8 cellular contexts compared by ENCODE assay signal in genomic region chr15:59656935-59657634, GRCh38. TPM values are rescaled to one million over a fixed set of nuclear protein-coding genes. Genes with fewer than 3 reads are reported as not detected.
DNase-seq lines count a peak whose midpoint lies in the region; ATAC-seq, FAIRE-seq and TF ChIP-seq lines count a peak whose summit lies in the region.

Gene GTF2A2, minus strand, starts transcription at chr15:59657515. Its CDS starts 5,238 bp downstream, at chr15:59652277.

- peaks cover 24 to 49% of the 10 kb centered on the region in 2 experiments for H3K79me2 ChIP-seq in H1 (ENCODE audit: control insufficient read depth in 1 of 2, insufficient read depth in 2 of 2, low read length in 2 of 2)

- no peak for FAIRE-seq in H1 (lab: Jason Lieb, UNC)

- TF ChIP-seq EP300 in H1 (IDR thresholded peaks at IDR 0.05; ENCODE audit: borderline replicate concordance in 1 of 2, low read depth in 2 of 2, low read length in 2 of 2), result no peak

- peak within 1 kb of the TSS; percentile 71; the same call in 1 of the 2 replicates for H2BK5ac ChIP-seq in H1 (ENCODE audit: low read depth, low read length)

- no peak within 1 kb of the TSS for H4K91ac ChIP-seq in H1 (replicated peaks; ENCODE audit: insufficient read length, low read length)

- no peak within 1 kb of the TSS for H3K4ac ChIP-seq in H1 (replicated peaks; ENCODE audit: insufficient read length, low read depth, low read length)

- peak within 1 kb of the TSS; percentile 64 to 66 for H3K4me2 ChIP-seq in H1 (ENCODE audit: insufficient read depth in 1 of 2, low read depth in 2 of 2, low read length in 2 of 2)

- peak within 1 kb of the TSS; percentile 48 for H4K5ac ChIP-seq in H1 (ENCODE audit: insufficient read length, low read depth, low read length)

- H2AK5ac ChIP-seq in H1 (ENCODE audit: low read depth, low read length), result no peak within 1 kb of the TSS

- no peak for TF ChIP-seq CTCF in H1 (IDR thresholded peaks at IDR 0.05; ENCODE audit: control extremely low read depth in 1 of 3, insufficient read depth in 1 of 3, low read depth in 1 of 3, low read length in 3 of 3)

- no peak within 1 kb of the TSS for H2BK12ac ChIP-seq in H1 (ENCODE audit: low read depth, low read length)

- no peak within 1 kb of the TSS for H2AFZ ChIP-seq in H1 (ENCODE audit: low read length)

- DNase-seq in COR-L47 (lab: John Stamatoyannopoulos, UW) (peak; percentile 87), HUDEP-2 (lab: John Stamatoyannopoulos, UW; ENCODE audit: unreplicated experiment in 76 of 76) (peak; percentile 8 to 96 (median 90)), NOMO-1 treated with dmso at 0.1 percent for 144 hours (lab: John Stamatoyannopoulos, UW; ENCODE audit: unreplicated experiment) (peak; percentile 96), H1 (ENCODE audit: low read depth in 1 of 2, low spot score in 2 of 2) (peak; percentile 84 to 93), medulla oblongata (ENCODE audit: extremely low spot score) (peak; percentile 97)
- peak; percentile 85 to 92 (median 91) for DNase-seq in activated CD8-positive, alpha-beta memory T cell treated with anti-CD3 and anti-CD28 coated beads for 48 hours (ENCODE audit: low read depth in 2 of 3, low spot score in 2 of 3)
- peak; percentile 86 to 92 (median 89) for DNase-seq in stimulated activated CD4-positive, alpha-beta T cell treated with anti-CD3 and anti-CD28 coated beads, TNF-alpha, amount 100 ng/mL, for 48 hours (ENCODE audit: low read depth in 3 of 3)

- no peak within 1 kb of the TSS for H3K23ac ChIP-seq in H1 (ENCODE audit: insufficient read length)

- peak within 1 kb of the TSS; percentile 66 to 91 (median 84) for H3K9ac ChIP-seq in H1 (replicated peaks in 1 of 4; ENCODE audit: extremely low read depth in 1 of 4, low read depth in 3 of 4, low read length in 3 of 4)

- no peak within 1 kb of the TSS for H2BK120ac ChIP-seq in H1 (replicated peaks; ENCODE audit: low read depth, low read length)

- H3K4me3 ChIP-seq in H1 (ENCODE audit: extremely low read depth in 1 of 4, insufficient read depth in 2 of 4, low read depth in 3 of 4, low read length in 4 of 4), result peak within 1 kb of the TSS; percentile 84 to 95 (median 90)

- peaks cover 0 to 7% (median 0%) of the 10 kb centered on the region in 4 experiments; a peak in 1 of 7 replicates for H3K4me1 ChIP-seq in H1 (replicated peaks in 1 of 4; ENCODE audit: control insufficient read depth in 3 of 4, insufficient read depth in 4 of 4, low read length in 3 of 4)

- H3K14ac ChIP-seq in H1 (ENCODE audit: insufficient read length), result peak within 1 kb of the TSS; percentile 22

- H3K27me3 ChIP-seq in H1 (replicated peaks in 1 of 4; ENCODE audit: control insufficient read depth in 3 of 4, extremely low read depth in 1 of 4, insufficient read depth in 3 of 4, low read length in 3 of 4), result no peaks in the 10 kb centered on the region

- H4K8ac ChIP-seq in H1 (ENCODE audit: extremely low read depth, insufficient read depth, low read length), result peak within 1 kb of the TSS; percentile 92; the same call in 1 of the 2 replicates

- peaks cover 17% of the 10 kb centered on the region for H3K79me1 ChIP-seq in H1 (ENCODE audit: low read depth, low read length)

- WGBS in H1 (ENCODE audit: extremely low coverage in 1 of 2, insufficient coverage in 1 of 2, insufficient read length in 1 of 2, insufficient replicate concordance in 2 of 2, low coverage in 1 of 2, low lambda C conversion rate in 2 of 2, missing lambda C conversion rate in 1 of 2), 2 experiments, result 2% methylated on average over 40 of the region's 58 CpGs; no CpG with 5 or more reads in 1 of the 2 experiments

- CTCF ChIA-PET in H1 (lab: Charles Lee; ENCODE audit: partially characterized antibody), result interaction anchor here (0.9 to 1.2 kb wide), 3 partner anchors 8 to 124 kb away, joined by 3 to 10 read pairs (median 4); no protein-coding TSS in a partner anchor

- H4K20me1 ChIP-seq in H1 (replicated peaks in 1 of 2; ENCODE audit: control insufficient read depth in 1 of 2, insufficient read depth in 2 of 2, low read length in 2 of 2), result peaks cover 2 to 3% of the 10 kb centered on the region in 2 experiments

- H2BK20ac ChIP-seq in H1 (ENCODE audit: low read length), result no peak within 1 kb of the TSS

- ATAC-seq in GM21390 (IDR thresholded peaks at IDR 0.05; ENCODE audit: unreplicated experiment), result peak; percentile 98

- peak within 1 kb of the TSS; percentile 41 for H3K27ac ChIP-seq in H1 (ENCODE audit: low read depth, low read length)

- POLR2A ChIA-PET in H1 (lab: Charles Lee; ENCODE audit: partially characterized antibody), result interaction anchor here (0.7 to 1.8 kb wide), 10 partner anchors 11 to 331 kb away, joined by 3 to 9 read pairs (median 4); partner anchors contain the start of gene BNIP2

- peak within 1 kb of the TSS; percentile 71; the same call in 1 of the 2 replicates for H3K18ac ChIP-seq in H1 (ENCODE audit: extremely low read depth, low read length)

- H2BK15ac ChIP-seq in H1 (ENCODE audit: low read length), result no peak within 1 kb of the TSS

- peaks cover 5% of the 10 kb centered on the region for H3K23me2 ChIP-seq in H1 (ENCODE audit: low read depth, low read length)

- peak; percentile 46 to 86 for TF ChIP-seq POLR2A in H1 (IDR thresholded peaks at IDR 0.05; ENCODE audit: control extremely low read depth in 1 of 2, low read depth in 2 of 2, low read length in 2 of 2)

- H3K56ac ChIP-seq in H1 (replicated peaks; ENCODE audit: insufficient read length, low read depth, low read length), result no peak within 1 kb of the TSS

- H3K9me3 ChIP-seq in H1 (ENCODE audit: insufficient read depth in 2 of 2, low read depth in 1 of 2, low read length in 1 of 2), result peaks cover 0 to 3% of the 10 kb centered on the region in 2 experiments; a peak in 1 of 4 replicates

- TF ChIP-seq RAD21 in H1 (IDR thresholded peaks at IDR 0.05 in 1 of 2, conservative IDR thresholded peaks at IDR 0.05 in 1 of 2; ENCODE audit: low read depth in 2 of 2, low read length in 2 of 2), result no peak

- peaks cover 0 to 31% (median 8%) of the 10 kb centered on the region in 4 experiments; a peak in 4 of 8 replicates for H3K36me3 ChIP-seq in H1 (ENCODE audit: control insufficient read depth in 2 of 4, insufficient read depth in 4 of 4, low read length in 3 of 4)

TF ChIP-seq in H1, 55 proteins besides CTCF, POLR2A, EP300 and RAD21:
- TF ChIP-seq RBBP5 (IDR thresholded peaks at IDR 0.05; ENCODE audit: borderline replicate concordance, low read depth, low read length), result peak; percentile 95
- TF ChIP-seq PHF8 (conservative IDR thresholded peaks at IDR 0.05; ENCODE audit: low read depth, low read length), result peak; percentile 93
- TF ChIP-seq MAX (IDR thresholded peaks at IDR 0.05), result 0 out of 2 replicates have a peak, but pooled peaks have one; percentile 24
- TF ChIP-seq TAF7 (optimal IDR thresholded peaks at IDR 0.05; ENCODE audit: borderline replicate concordance, low read depth, low read length), result peak; percentile 91
- TF ChIP-seq TBP (IDR thresholded peaks at IDR 0.05; ENCODE audit: low read depth, low read length), result peak; percentile 83
- peak; percentile 92 for TF ChIP-seq ASH2L (IDR thresholded peaks at IDR 0.05; ENCODE audit: low read length)
- peak; percentile 55; the same call in 1 of the 2 replicates for TF ChIP-seq SP4 (IDR thresholded peaks at IDR 0.05; ENCODE audit: low read length)
- no peak for TF ChIP-seq NRF1 (IDR thresholded peaks at IDR 0.05; ENCODE audit: low read depth, low read length)
- peak; percentile 95 for TF ChIP-seq TAF1 (IDR thresholded peaks at IDR 0.05; ENCODE audit: low read depth, low read length)
- peak; percentile 83 for TF ChIP-seq POLR2AphosphoS5 (IDR thresholded peaks at IDR 0.05; ENCODE audit: low read depth, low read length)
- peak; percentile 88 for TF ChIP-seq GABPA (IDR thresholded peaks at IDR 0.05; ENCODE audit: borderline replicate concordance, insufficient read depth, low read length)
- peak; percentile 94 for TF ChIP-seq KDM4A (IDR thresholded peaks at IDR 0.05; ENCODE audit: low read depth, low read length, severe bottlenecking)
- TF ChIP-seq RNF2 (IDR thresholded peaks at IDR 0.05; ENCODE audit: borderline replicate concordance, low read depth, low read length, missing control alignments, poor library complexity, severe bottlenecking), result no peak
- TF ChIP-seq JUN (IDR thresholded peaks at IDR 0.05; ENCODE audit: low read depth, low read length), result no peak
- peak; percentile 62; the same call in 1 of the 2 replicates for TF ChIP-seq CHD2 (IDR thresholded peaks at IDR 0.05; ENCODE audit: low read length)
TF ChIP-seq in H1: peak in this region for 12.

RNA-seq across cellular contexts. Expression of gene GTF2A2, which starts in this region (rescaled TPM):
- 137 and 161 TPM in 2 replicates for total RNA-seq in H1 (2021; fragmentation: NEBNext Ultra II Directional; extraction: Animal tissue kit (Norgen Biotek cat#: 25700))
- 26.7 and 52.2 TPM in 2 replicates for polyA plus RNA-seq in H1 (2011; rRNA removed)
- polyA plus RNA-seq in H1 (2011; cell fraction: cytosol; rRNA removed), result 47.5 TPM
- 43.7 TPM for polyA plus RNA-seq in H1 (2011; cell fraction: nucleus; rRNA removed)
- 40.5 to 93.9 TPM (median 58.7 TPM) in 4 replicates for polyA plus RNA-seq in H1 (2012, experiment 1 of 2)
- 39.4 TPM for polyA plus RNA-seq in H1 (2012, experiment 2 of 2)
- polyA plus RNA-seq in H1 (2013, experiment 1 of 2), result 240 TPM
- 234 TPM for polyA plus RNA-seq in H1 (2013, experiment 2 of 2)
- 10.3 and 16.2 TPM in 2 replicates for polyA minus RNA-seq in H1 (2011; rRNA and poly(A)+ RNA removed)
- 12.6 TPM for polyA minus RNA-seq in H1 (2011; cell fraction: cytosol; rRNA and poly(A)+ RNA removed)
- 9.9 TPM for polyA minus RNA-seq in H1 (2011; cell fraction: nucleus; rRNA and poly(A)+ RNA removed)

Comparison
In these comparisons a context has a peak if more than half of its experiments do, and no peak if none do; other contexts are left out.
1. Peak in every context shown above with its lines: DNase-seq, ATAC-seq, H3K4me3 ChIP-seq and H3K27ac ChIP-seq.